ENCODE assay signal across 1 cellular context in genomic region chr14:75980856-75981255, GRCh38.
TF ChIP-seq lines count a peak whose summit lies in the region.

No MANE protein-coding gene starts in this region.

TF ChIP-seq in GM12878, 131 proteins besides CTCF, POLR2A, EP300 and RAD21:
- TF ChIP-seq IKZF2 (IDR thresholded peaks at IDR 0.05), result no peak
- no peak for TF ChIP-seq RFX5 (IDR thresholded peaks at IDR 0.05; ENCODE audit: low read depth, low read length)
- no peak for TF ChIP-seq SIN3A (IDR thresholded peaks at IDR 0.05; ENCODE audit: low read depth, low read length)
- no peak for TF ChIP-seq FOS (IDR thresholded peaks at IDR 0.05; ENCODE audit: borderline replicate concordance, extremely low read depth, insufficient read length)
- no peak for TF ChIP-seq MXI1 (IDR thresholded peaks at IDR 0.05; ENCODE audit: low read depth, low read length)
- no peak for TF ChIP-seq NFIC (IDR thresholded peaks at IDR 0.05; ENCODE audit: low read depth, low read length)
- TF ChIP-seq SMAD5 (IDR thresholded peaks at IDR 0.05; ENCODE audit: low read depth), result no peak
- no peak for TF ChIP-seq SMARCA5 (IDR thresholded peaks at IDR 0.05)
- TF ChIP-seq IKZF1 (conservative IDR thresholded peaks at IDR 0.05), result no peak
- TF ChIP-seq KAT2A (conservative IDR thresholded peaks at IDR 0.05; ENCODE audit: control insufficient read depth, low read depth, low read length), result no peak
- TF ChIP-seq REST (IDR thresholded peaks at IDR 0.05; ENCODE audit: low read depth, low read length), result no peak
- TF ChIP-seq ETV6 (conservative IDR thresholded peaks at IDR 0.05 in 1 of 2, IDR thresholded peaks at IDR 0.05 in 1 of 2; ENCODE audit: borderline replicate concordance in 1 of 2, low read depth in 1 of 2), result no peak
- no peak for TF ChIP-seq BACH1 (IDR thresholded peaks at IDR 0.05; ENCODE audit: borderline replicate concordance)
- no peak for TF ChIP-seq BCLAF1 (IDR thresholded peaks at IDR 0.05)
- no peak for TF ChIP-seq FOXM1 (IDR thresholded peaks at IDR 0.05; ENCODE audit: low read depth, low read length)
- no peak for TF ChIP-seq NR2C1 (IDR thresholded peaks at IDR 0.05)
- TF ChIP-seq PAX5 (IDR thresholded peaks at IDR 0.05; ENCODE audit: borderline replicate concordance, low read depth, low read length), result no peak
- TF ChIP-seq SMAD1 (IDR thresholded peaks at IDR 0.05; ENCODE audit: low read depth, partially characterized antibody), result no peak
- no peak for TF ChIP-seq RELA (IDR thresholded peaks at IDR 0.05; ENCODE audit: borderline replicate concordance, partially characterized antibody)
